1 cellular context compared by ENCODE assay signal in genomic region chr17:1810450-1811103, GRCh38.
TF ChIP-seq lines count a peak whose summit lies in the region.

No MANE protein-coding gene starts in this region.

TF ChIP-seq in HepG2, 621 proteins besides CTCF, POLR2A, EP300 and RAD21 (continued from another document and continues in another):
- TF ChIP-seq ARID3A (IDR thresholded peaks at IDR 0.05; ENCODE audit: low read depth, low read length), result peak; percentile 35; the same call in 1 of the 2 replicates
- TF ChIP-seq IRF9 (CRISPR knock-in tag; IDR thresholded peaks at IDR 0.05; ENCODE audit: borderline replicate concordance), result peak; percentile 48; the same call in 1 of the 2 replicates
- TF ChIP-seq JUN (CRISPR knock-in tag; IDR thresholded peaks at IDR 0.05), result no peak
- no peak for TF ChIP-seq GLMP (CRISPR knock-in tag; IDR thresholded peaks at IDR 0.05; ENCODE audit: borderline replicate concordance)
- 0 out of 2 replicates have a peak, but pooled peaks have one; percentile 54 for TF ChIP-seq KDM1A (CRISPR knock-in tag; IDR thresholded peaks at IDR 0.05)
- TF ChIP-seq ZNF18 (CRISPR knock-in tag; IDR thresholded peaks at IDR 0.05; ENCODE audit: insufficient replicate concordance), result no peak
- TF ChIP-seq NONO (IDR thresholded peaks at IDR 0.05), result no peak
- peak; percentile 70; the same call in 1 of the 2 replicates for TF ChIP-seq NONO (CRISPR knock-in tag; conservative IDR thresholded peaks at IDR 0.05)
- no peak; the same call in 1 of the 2 replicates for TF ChIP-seq SP140L (CRISPR knock-in tag; IDR thresholded peaks at IDR 0.05; ENCODE audit: borderline replicate concordance)
- 0 out of 2 replicates have a peak, but pooled peaks have one; percentile 54 for TF ChIP-seq CSRNP1 (CRISPR knock-in tag; IDR thresholded peaks at IDR 0.05)
- peak; percentile 39; the same call in 1 of the 2 replicates for TF ChIP-seq FOXC1 (CRISPR knock-in tag; IDR thresholded peaks at IDR 0.05; ENCODE audit: borderline replicate concordance)
- no peak for TF ChIP-seq PLSCR1 (CRISPR knock-in tag; IDR thresholded peaks at IDR 0.05; ENCODE audit: borderline replicate concordance)
- TF ChIP-seq TGIF2 (CRISPR knock-in tag; IDR thresholded peaks at IDR 0.05), result peak; percentile 96
- peak; percentile 71; the same call in 1 of the 2 replicates for TF ChIP-seq ZNF770 (CRISPR knock-in tag; IDR thresholded peaks at IDR 0.05)
- peak; percentile 81; the same call in 1 of the 2 replicates for TF ChIP-seq ZNF335 (CRISPR knock-in tag; IDR thresholded peaks at IDR 0.05)
- no peak for TF ChIP-seq HNRNPK (IDR thresholded peaks at IDR 0.05; ENCODE audit: low read depth, low read length, poor library complexity, severe bottlenecking)
- TF ChIP-seq SKIL (CRISPR knock-in tag; IDR thresholded peaks at IDR 0.05; ENCODE audit: borderline replicate concordance), result peak; percentile 96
- TF ChIP-seq TCF12 (IDR thresholded peaks at IDR 0.05), result no peak
- no peak for TF ChIP-seq TCF12 (CRISPR knock-in tag; IDR thresholded peaks at IDR 0.05)
- TF ChIP-seq TOE1 (CRISPR knock-in tag; IDR thresholded peaks at IDR 0.05), result no peak
- TF ChIP-seq SAP130 (CRISPR knock-in tag; IDR thresholded peaks at IDR 0.05; ENCODE audit: low read depth), result peak; percentile 98
- no peak for TF ChIP-seq HNF1A (IDR thresholded peaks at IDR 0.05; ENCODE audit: low read depth)
- TF ChIP-seq HNF1A (CRISPR knock-in tag; IDR thresholded peaks at IDR 0.05; ENCODE audit: borderline replicate concordance), result peak; percentile 51
- peak; percentile 86 for TF ChIP-seq MED1 (CRISPR knock-in tag; IDR thresholded peaks at IDR 0.05)
- peak; percentile 68; the same call in 1 of the 2 replicates for TF ChIP-seq ZNF205 (CRISPR knock-in tag; IDR thresholded peaks at IDR 0.05)
- TF ChIP-seq TAF15 (IDR thresholded peaks at IDR 0.05; ENCODE audit: low read depth, low read length, poor library complexity, severe bottlenecking), result peak; percentile 25
- no peak for TF ChIP-seq PCBP2 (optimal IDR thresholded peaks at IDR 0.05; ENCODE audit: low read depth, low read length, poor library complexity, severe bottlenecking)
- TF ChIP-seq XBP1 (CRISPR knock-in tag; IDR thresholded peaks at IDR 0.05), result no peak
- no peak for TF ChIP-seq EZH2 (conservative IDR thresholded peaks at IDR 0.05; ENCODE audit: low read depth, low read length)
- TF ChIP-seq ZMAT3 (CRISPR knock-in tag; conservative IDR thresholded peaks at IDR 0.05), result peak; percentile 88; the same call in 1 of the 2 replicates
- TF ChIP-seq ZNF790 (CRISPR knock-in tag; IDR thresholded peaks at IDR 0.05; ENCODE audit: borderline replicate concordance), result no peak
- peak; percentile 71; the same call in 1 of the 2 replicates for TF ChIP-seq ARNTL (CRISPR knock-in tag; IDR thresholded peaks at IDR 0.05)
- TF ChIP-seq RFX5 (IDR thresholded peaks at IDR 0.05; ENCODE audit: low read depth, low read length), result no peak
- peak; percentile 39; the same call in 1 of the 2 replicates for TF ChIP-seq MXD3 (CRISPR knock-in tag; IDR thresholded peaks at IDR 0.05)
- TF ChIP-seq ZNF224 (CRISPR knock-in tag; IDR thresholded peaks at IDR 0.05), result 0 out of 2 replicates have a peak, but pooled peaks have one; percentile 39
- no peak for TF ChIP-seq SYNCRIP (IDR thresholded peaks at IDR 0.05; ENCODE audit: insufficient read depth, low read depth, low read length)
- 0 out of 2 replicates have a peak, but pooled peaks have one; percentile 39 for TF ChIP-seq ZNF713 (CRISPR knock-in tag; IDR thresholded peaks at IDR 0.05)
- TF ChIP-seq ZNF547 (CRISPR knock-in tag; IDR thresholded peaks at IDR 0.05), result no peak
- TF ChIP-seq HIVEP1 (CRISPR knock-in tag; IDR thresholded peaks at IDR 0.05), result peak; percentile 66; the same call in 1 of the 2 replicates
- TF ChIP-seq HOMEZ (CRISPR knock-in tag; IDR thresholded peaks at IDR 0.05; ENCODE audit: low read depth), result 0 out of 2 replicates have a peak, but pooled peaks have one; percentile 54
